9 cellular contexts compared by ENCODE assay signal in the genomic region with DNA sequence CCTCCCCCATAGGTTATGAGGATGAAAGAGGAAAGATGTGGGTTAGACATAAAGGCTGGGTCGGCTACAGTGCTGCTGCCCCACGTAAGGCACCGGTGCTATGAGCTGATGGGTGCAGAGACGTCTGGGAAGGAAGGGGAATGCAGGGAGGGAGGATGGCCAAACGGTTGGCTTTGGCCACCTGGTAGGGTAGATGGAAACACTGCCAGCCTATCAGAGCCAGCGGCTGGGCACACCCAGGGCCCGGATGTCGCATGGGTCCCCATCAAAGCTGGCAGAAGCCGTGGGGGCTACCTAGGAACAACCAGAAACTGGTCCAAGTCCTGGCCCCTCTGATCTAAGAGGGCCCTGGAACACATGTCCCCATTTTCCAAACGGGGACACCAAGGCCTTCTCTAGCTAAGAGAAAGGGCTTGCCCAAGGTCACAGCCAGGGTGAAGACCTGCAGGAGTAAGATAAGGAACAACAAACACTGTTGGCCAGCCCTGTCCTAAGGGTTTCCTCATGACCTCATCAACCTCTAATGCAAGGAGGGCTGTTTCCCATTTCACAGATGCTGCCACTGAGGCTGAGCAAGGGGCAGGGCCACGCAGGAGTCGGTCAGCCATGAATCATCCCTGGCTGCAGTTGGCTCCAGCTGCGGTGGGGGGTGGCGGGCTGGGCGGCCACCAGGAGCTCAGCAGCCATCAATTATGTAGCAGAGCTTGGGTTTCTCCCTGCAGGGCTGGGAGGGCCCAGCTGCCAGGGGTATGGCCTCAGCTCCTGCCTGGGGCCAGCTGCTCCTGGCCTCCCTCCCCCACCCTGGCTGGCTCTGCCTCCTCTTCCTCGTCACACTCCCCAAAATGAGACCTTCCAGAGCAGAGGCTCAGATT. TPM values are rescaled to one million over a fixed set of nuclear protein-coding genes. Genes with fewer than 3 reads are reported as not detected.
DNase-seq lines count a peak whose midpoint lies in the region; ATAC-seq, FAIRE-seq and TF ChIP-seq lines count a peak whose summit lies in the region.
"Had no signal": no experiment of that assay in that cellular context is flagged by ENCODE, and none has a peak within 500 bp of the region (broad histone marks: within the 10 kb centered on the region; RNA-seq: fewer than 3 reads in every experiment).

No MANE protein-coding gene starts in this region.

- ATAC-seq in K562 (peak; percentile 54), left colon (no peak), GM19397 (IDR thresholded peaks at IDR 0.05; ENCODE audit: unreplicated experiment) (no peak)

- peaks cover 38 to 63% of the 10 kb centered on the region in 2 experiments for H3K4me1 ChIP-seq in K562 (replicated peaks in 1 of 2; ENCODE audit: control insufficient read depth in 2 of 2, insufficient read depth in 2 of 2, low read length in 2 of 2)

- peak overlapping the region; percentile 76 for H3K27ac ChIP-seq in K562 (ENCODE audit: extremely low read depth, low read depth, low read length)

- TF ChIP-seq POLR2A in K562 (conservative IDR thresholded peaks at IDR 0.05) (no peak), lower leg skin (IDR thresholded peaks at IDR 0.05) (no peak)

- TF ChIP-seq EP300 in K562 (IDR thresholded peaks at IDR 0.05; ENCODE audit: low read length), result peak; percentile 79

- TF ChIP-seq CTCF in K562 (IDR thresholded peaks at IDR 0.05 in 2 of 3, conservative IDR thresholded peaks at IDR 0.05 in 1 of 3; ENCODE audit: insufficient read depth in 2 of 3, low read depth in 1 of 3, low read length in 3 of 3) (no peak), lower leg skin (IDR thresholded peaks at IDR 0.05) (no peak)

- in situ Hi-C loops in K562 (cut with MboI), result no loop called here

- WGBS in K562 (ENCODE audit: insufficient coverage, low coverage, missing lambda C conversion rate), result 24% methylated on average over 13 of the region's 16 CpGs
- 69 to 70% methylated on average over 16 of the region's 16 CpGs for WGBS in lower leg skin, 2 donors

- no peak for TF ChIP-seq RAD21 in K562 (CRISPR knock-in tag; conservative IDR thresholded peaks at IDR 0.05 in 1 of 2, IDR thresholded peaks at IDR 0.05 in 1 of 2)

- H3K27me3 ChIP-seq in K562 (ENCODE audit: control insufficient read depth in 2 of 2, insufficient read depth in 2 of 2, low read length in 2 of 2), result no peaks in the 10 kb centered on the region

- H3K9me3 ChIP-seq in K562 (replicated peaks; ENCODE audit: control insufficient read depth, insufficient read depth, low read depth, low read length), result no peaks in the 10 kb centered on the region

- H3K4me3 ChIP-seq in K562 (no peak overlapping the region), lower leg skin (ENCODE audit: low read depth, poor library complexity, severe bottlenecking) (no peak overlapping the region)

- CTCF ChIA-PET in K562 (lab: Yijun Ruan, JAX; ENCODE audit: low intra/inter-chr PET ratio), result no interaction called here

- POLR2A ChIA-PET in K562 (lab: Yijun Ruan, JAX), result interaction anchor here (1.0 to 3.0 kb wide), 5 partner anchors 10 to 149 kb away, joined by 3 to 15 read pairs (median 5); no protein-coding TSS in a partner anchor

- peaks cover 26% of the 10 kb centered on the region; the same call in 1 of the 3 replicates for H3K36me3 ChIP-seq in K562 (ENCODE audit: control insufficient read depth, insufficient read depth, low read length)

- DNase-seq in AG08396 (ENCODE audit: low spot score) (peak; percentile 84), LHCN-M2 (ENCODE audit: low read depth) (peak; percentile 94), K562 (ENCODE audit: extremely low read depth in 1 of 4, low spot score in 3 of 4) (peak; percentile 75 to 93 (median 80)), left colon (peak; percentile 30 to 46), GM19239 (ENCODE audit: insufficient read length, low spot score) (no peak), lower leg skin (ENCODE audit: low spot score in 2 of 2) (no peak)
- no peak for DNase-seq in activated CD4-positive, alpha-beta T cell treated with anti-CD3 and anti-CD28 coated beads for 48 hours
- DNase-seq: NCI-H526 treated with DMSO at 0.1 percent for 48 hours had no signal

- no peaks in the 10 kb centered on the region for H4K20me1 ChIP-seq in K562 (replicated peaks; ENCODE audit: control insufficient read depth, insufficient read depth, low read length)

- peaks cover 8% of the 10 kb centered on the region for H3K9me1 ChIP-seq in K562 (ENCODE audit: control insufficient read depth, insufficient read depth, low read length)

- H3K79me2 ChIP-seq in K562 (ENCODE audit: control insufficient read depth, insufficient read depth, low read length), result peaks cover 62% of the 10 kb centered on the region

- intact Hi-C loops in K562 (cut with micrococcal nuclease), result no loop called here
- intact Hi-C loops in left colon (cut with DNase I, micrococcal nuclease), result no loop called here
- intact Hi-C loops in lower leg skin (cut with DNase I; ENCODE audit: low total_unique reads), result no loop called here

- H3K4me2 ChIP-seq in K562 (ENCODE audit: insufficient read depth, low read length), result peak overlapping the region; percentile 65

- 0 out of 2 replicates have a peak overlapping the region, but pooled peaks have one; percentile 1 for H2AFZ ChIP-seq in K562 (ENCODE audit: low read depth, low read length)

- FAIRE-seq in K562 (lab: Jason Lieb, UNC) (peak; percentile 98), GM19239 (lab: Jason Lieb, UNC) (no peak)

- H3K9ac ChIP-seq in K562 (ENCODE audit: insufficient read depth in 1 of 2, low read depth in 2 of 2, low read length in 2 of 2), result peak overlapping the region; percentile 63 to 80

- BruUV-seq in K562 (replicated peaks; lab: Mats Ljungman, UMichigan), result no TSS peak

RNA-seq across cellular contexts. Expression of a gene that starts 4.9 kb away (rescaled TPM):
- total RNA-seq in LHCN-M2 (2014; rRNA removed) (48.2 and 52.6 TPM in 2 replicates), K562 (2014; rRNA removed) (58.8 and 72.7 TPM in 2 replicates), K562 (2014; rRNA removed; fragmentation: Illumina TruSeq; extraction: Trizol) (17.3 and 23.0 TPM in 2 replicates), K562 (2015; rRNA removed; fragmentation: Illumina TruSeq; extraction: Trizol) (35.2 and 35.9 TPM in 2 replicates), K562 (2021) (88.4 and 90.2 TPM in 2 replicates), left colon (100 to 1,000 TPM; 158 to 169 TPM), lower leg skin (100 to 1,000 TPM; 177 to 378 (median 207) TPM)
- polyA plus RNA-seq in LHCN-M2 (2012), result 36.8 TPM
- total RNA-seq in K562 (2011; cell fraction: chromatin; rRNA removed; ENCODE audit: low replicate concordance), result 56.9 and 171 TPM in 2 replicates
- total RNA-seq in K562 (2011; cell fraction: nucleolus; rRNA removed), result 132 and 142 TPM in 2 replicates
- total RNA-seq in K562 (2011; cell fraction: nucleoplasm; rRNA removed), result 83.5 and 91.6 TPM in 2 replicates
- polyA plus RNA-seq in K562 (2011; rRNA removed) (60.6 and 64.2 TPM in 2 replicates), K562 (2014; fragmentation: Illumina TruSeq; extraction: Trizol) (63.3 and 68.6 TPM in 2 replicates), K562 (2014; fragmentation: Nextera tagmentation; extraction: Ambion mirVana) (under 1 TPM; 0.20 to 0.98 TPM), K562 (2014; rRNA removed) (118 and 124 TPM in 2 replicates)
- 57.8 and 99.1 TPM in 2 replicates for polyA plus RNA-seq in K562 (2011; cell fraction: cytosol; rRNA removed)
- 381 and 681 TPM in 2 replicates for polyA plus RNA-seq in K562 (2011; cell fraction: nucleus; rRNA removed)
- polyA plus RNA-seq in K562 (2012), result 72.8 and 106 TPM in 2 replicates
- 7.6 and 15.5 TPM in 2 replicates for polyA minus RNA-seq in K562 (2011; rRNA and poly(A)+ RNA removed)
- polyA minus RNA-seq in K562 (2011; cell fraction: cytosol; rRNA and poly(A)+ RNA removed), result 24.0 and 25.5 TPM in 2 replicates
- polyA minus RNA-seq in K562 (2011; cell fraction: nucleus; rRNA and poly(A)+ RNA removed), result 32.9 and 40.3 TPM in 2 replicates

RNA-seq across cellular contexts. Expression of a gene that starts 13.2 kb away (rescaled TPM):
- total RNA-seq in LHCN-M2 (2014; rRNA removed) (29.1 and 31.4 TPM in 2 replicates), K562 (2014; rRNA removed) (25.4 and 30.5 TPM in 2 replicates), K562 (2014; rRNA removed; fragmentation: Illumina TruSeq; extraction: Trizol) (5.3 and 7.3 TPM in 2 replicates), K562 (2015; rRNA removed; fragmentation: Illumina TruSeq; extraction: Trizol) (18.0 and 22.7 TPM in 2 replicates), K562 (2021) (47.6 and 49.4 TPM in 2 replicates), left colon (10 to 100 TPM; 68.3 to 71.3 TPM), lower leg skin (10 to 100 TPM; 37.7 to 66.1 (median 47.4) TPM)
- 13.2 TPM for polyA plus RNA-seq in LHCN-M2 (2012)
- total RNA-seq in K562 (2011; cell fraction: chromatin; rRNA removed; ENCODE audit: low replicate concordance), result 92.3 and 308 TPM in 2 replicates
- total RNA-seq in K562 (2011; cell fraction: nucleolus; rRNA removed), result 215 and 248 TPM in 2 replicates
- 114 and 139 TPM in 2 replicates for total RNA-seq in K562 (2011; cell fraction: nucleoplasm; rRNA removed)
- polyA plus RNA-seq in K562 (2011; rRNA removed) (19.8 and 37.8 TPM in 2 replicates), K562 (2014; fragmentation: Illumina TruSeq; extraction: Trizol) (15.2 and 25.9 TPM in 2 replicates), K562 (2014; fragmentation: Nextera tagmentation; extraction: Ambion mirVana) (under 1 TPM; 0.15 to 0.77 TPM), K562 (2014; rRNA removed) (51.4 and 54.1 TPM in 2 replicates)
- polyA plus RNA-seq in K562 (2011; cell fraction: cytosol; rRNA removed), result 19.0 and 25.6 TPM in 2 replicates
- 374 and 378 TPM in 2 replicates for polyA plus RNA-seq in K562 (2011; cell fraction: nucleus; rRNA removed)
- 25.3 and 34.3 TPM in 2 replicates for polyA plus RNA-seq in K562 (2012)
- 7.0 and 8.3 TPM in 2 replicates for polyA minus RNA-seq in K562 (2011; rRNA and poly(A)+ RNA removed)
- polyA minus RNA-seq in K562 (2011; cell fraction: cytosol; rRNA and poly(A)+ RNA removed), result 10.7 and 12.7 TPM in 2 replicates
- 52.0 and 76.5 TPM in 2 replicates for polyA minus RNA-seq in K562 (2011; cell fraction: nucleus; rRNA and poly(A)+ RNA removed)

RNA-seq across cellular contexts. Expression of a gene that starts 57.6 kb away (rescaled TPM):
- total RNA-seq in LHCN-M2 (2014; rRNA removed) (11.1 and 12.8 TPM in 2 replicates), K562 (2014; rRNA removed) (25.2 and 28.7 TPM in 2 replicates), K562 (2014; rRNA removed; fragmentation: Illumina TruSeq; extraction: Trizol) (16.1 and 20.1 TPM in 2 replicates), K562 (2015; rRNA removed; fragmentation: Illumina TruSeq; extraction: Trizol) (29.8 and 30.5 TPM in 2 replicates), K562 (2021) (37.5 and 39.8 TPM in 2 replicates), left colon (10 to 100 TPM; 44.4 to 53.1 TPM), lower leg skin (10 to 100 TPM in 2 of 4 donors, 1 to 10 TPM in 2; 7.5 to 14.0 (median 10.7) TPM)
- 11.3 TPM for polyA plus RNA-seq in LHCN-M2 (2012)
- total RNA-seq in K562 (2011; cell fraction: chromatin; rRNA removed; ENCODE audit: low replicate concordance), result 25.1 and 61.9 TPM in 2 replicates
- total RNA-seq in K562 (2011; cell fraction: nucleolus; rRNA removed), result 71.3 and 71.4 TPM in 2 replicates
- total RNA-seq in K562 (2011; cell fraction: nucleoplasm; rRNA removed), result 60.4 and 62.9 TPM in 2 replicates
- polyA plus RNA-seq in K562 (2011; rRNA removed) (33.4 and 36.2 TPM in 2 replicates), K562 (2014; fragmentation: Illumina TruSeq; extraction: Trizol) (34.6 and 38.7 TPM in 2 replicates), K562 (2014; fragmentation: Nextera tagmentation; extraction: Ambion mirVana) (10 to 100 TPM in 1 of 2 experiments, 1 to 10 TPM in 1; 3.0 to 19.2 TPM), K562 (2014; rRNA removed) (36.5 and 40.5 TPM in 2 replicates)
- 45.2 and 65.3 TPM in 2 replicates for polyA plus RNA-seq in K562 (2011; cell fraction: cytosol; rRNA removed)
- polyA plus RNA-seq in K562 (2011; cell fraction: nucleus; rRNA removed), result 50.0 and 61.6 TPM in 2 replicates
- polyA plus RNA-seq in K562 (2012), result 21.4 and 22.1 TPM in 2 replicates
- polyA minus RNA-seq in K562 (2011; rRNA and poly(A)+ RNA removed), result 19.4 and 20.2 TPM in 2 replicates
- 11.6 and 13.9 TPM in 2 replicates for polyA minus RNA-seq in K562 (2011; cell fraction: cytosol; rRNA and poly(A)+ RNA removed)
- polyA minus RNA-seq in K562 (2011; cell fraction: nucleus; rRNA and poly(A)+ RNA removed), result 9.4 and 14.6 TPM in 2 replicates

Comparison
In these comparisons a context has a peak if more than half of its experiments do, and no peak if none do; other contexts are left out.
1. DNase-seq: peak in AG08396 (single experiment), LHCN-M2 (single experiment), K562 (4 of 4) and left colon (2 of 2); none in GM19239 (single experiment), lower leg skin (0 of 2) and activated CD4-positive, alpha-beta T cell treated with anti-CD3 and anti-CD28 coated beads for 48 hours (single experiment).